ENCODE assay signal across 17 cellular contexts in the genomic region with DNA sequence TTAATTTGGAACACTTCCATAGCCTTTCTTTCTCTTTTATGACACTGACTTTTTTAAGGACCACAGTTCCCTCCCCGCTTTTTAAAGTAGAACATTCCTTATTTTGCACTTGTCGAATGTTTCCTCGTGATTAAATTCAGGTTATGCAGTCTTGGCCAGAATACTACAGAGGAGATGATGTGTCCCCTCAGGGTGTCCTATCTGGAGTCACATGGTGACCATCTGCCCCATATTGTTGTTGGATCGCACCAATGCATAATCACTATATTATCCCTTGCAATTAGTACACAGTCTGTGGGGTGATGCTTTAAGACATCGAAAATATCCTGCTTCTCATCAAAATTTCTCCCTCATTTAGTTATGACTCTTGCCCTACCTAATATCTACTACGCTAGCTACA. TPM values are rescaled to one million over a fixed set of nuclear protein-coding genes. Genes with fewer than 3 reads are reported as not detected.
DNase-seq lines count a peak whose midpoint lies in the region; ATAC-seq, FAIRE-seq and TF ChIP-seq lines count a peak whose summit lies in the region.
"Had no signal": no experiment of that assay in that cellular context is flagged by ENCODE, and none has a peak within 500 bp of the region (broad histone marks: within the 10 kb centered on the region; RNA-seq: fewer than 3 reads in every experiment).

No MANE protein-coding gene starts in this region.

- H2AFZ ChIP-seq in astrocyte (ENCODE audit: low read depth, low read length) (no peak overlapping the region), smooth muscle cell (ENCODE audit: low read depth) (no peak overlapping the region)

- H3K79me2 ChIP-seq in astrocyte (ENCODE audit: insufficient read depth, low read length) (peaks cover 92% of the 10 kb centered on the region), smooth muscle cell (ENCODE audit: low read depth) (peaks cover 98% of the 10 kb centered on the region)

- H3K36me3 ChIP-seq in astrocyte (ENCODE audit: insufficient read depth, low read length) (no peaks in the 10 kb centered on the region), gastroesophageal sphincter (no peaks in the 10 kb centered on the region), smooth muscle cell (ENCODE audit: low read depth) (peaks cover 8% of the 10 kb centered on the region), colonic mucosa (no peaks in the 10 kb centered on the region)
- H3K36me3 ChIP-seq: neutrophil had no signal

- H4K20me1 ChIP-seq in astrocyte (ENCODE audit: insufficient read depth, low read length) (peaks cover 8% of the 10 kb centered on the region), smooth muscle cell (ENCODE audit: low read depth) (peaks cover 49% of the 10 kb centered on the region)

- H3F3A ChIP-seq in smooth muscle cell (ENCODE audit: low read depth): no peaks in the 10 kb centered on the region

- TF ChIP-seq EP300 in gastroesophageal sphincter (IDR thresholded peaks at IDR 0.05): no peak

- peaks cover 16% of the 10 kb centered on the region for H3K36me3 Mint-ChIP-seq in astrocyte (ENCODE audit: low read depth, unreplicated experiment)
- no peaks in the 10 kb centered on the region for H3K36me3 Mint-ChIP-seq in activated naive CD4-positive, alpha-beta T cell treated with anti-CD3 and anti-CD28 coated beads, Interleukin-2, amount 50 U/mL, for 72 hours

- DNase-seq in HFF-Myc (ENCODE audit: extremely low read depth, low read depth): peak; percentile 24
- DNase-seq in astrocyte (ENCODE audit: low read depth): no peak
- no peak for DNase-seq in smooth muscle cell (lab: John Stamatoyannopoulos, UW; ENCODE audit: unreplicated experiment)
- no peak for DNase-seq in colonic mucosa
- no peak for DNase-seq in activated naive CD4-positive, alpha-beta T cell treated with anti-CD3 and anti-CD28 coated beads, Interleukin-2, amount 50 U/mL, for 72 hours (ENCODE audit: low spot score in 2 of 2)
- DNase-seq: dermis blood vessel endothelial cell, islet precursor cell, NCI-H2029, NCI-H510A treated with DMSO at 0.1 percent for 48 hours had no signal

- ATAC-seq in gastroesophageal sphincter (no peak), GM18511 (IDR thresholded peaks at IDR 0.05; ENCODE audit: unreplicated experiment) (no peak)
- no peak for ATAC-seq in activated naive CD4-positive, alpha-beta T cell treated with anti-CD3 and anti-CD28 coated beads, Interleukin-2, amount 50 U/mL, for 72 hours
- ATAC-seq: K562, sciatic nerve had no signal

- peak overlapping the region; percentile 73 for H3K27ac Mint-ChIP-seq in astrocyte (ENCODE audit: unreplicated experiment)
- no peak overlapping the region for H3K27ac Mint-ChIP-seq in activated naive CD4-positive, alpha-beta T cell treated with anti-CD3 and anti-CD28 coated beads, Interleukin-2, amount 50 U/mL, for 72 hours
- H3K27ac Mint-ChIP-seq: B cell; T-helper 2 cell treated with Interferon-gamma antibody and Interleukin-4, amounts not matched to agents 5 μg/mL and 100 μg/mL, for 36 hours had no signal

- H3K27me3 ChIP-seq in astrocyte (ENCODE audit: insufficient read depth, low read length) (no peaks in the 10 kb centered on the region), gastroesophageal sphincter (no peaks in the 10 kb centered on the region), smooth muscle cell (ENCODE audit: low read depth) (no peaks in the 10 kb centered on the region), colonic mucosa (no peaks in the 10 kb centered on the region)
- H3K27me3 ChIP-seq: neutrophil had no signal

- no peak for FAIRE-seq in astrocyte (lab: Jason Lieb, UNC)
- FAIRE-seq: H1, K562 had no signal

- H3K4me1 ChIP-seq in astrocyte (ENCODE audit: insufficient read depth, low read length) (peaks cover 20% of the 10 kb centered on the region), gastroesophageal sphincter (peaks cover 11 to 35% (median 19%) of the 10 kb centered on the region in 3 donors), smooth muscle cell (ENCODE audit: low read depth) (no peaks in the 10 kb centered on the region), colonic mucosa (no peaks in the 10 kb centered on the region)

- no peaks in the 10 kb centered on the region for H3K27me3 Mint-ChIP-seq in astrocyte (ENCODE audit: low read depth, unreplicated experiment)

- WGBS in gastroesophageal sphincter (ENCODE audit: low coverage in 1 of 2), 2 donors: 75 to 86% methylated on average over 5 to 6 of the region's 6 CpGs
- WGBS in smooth muscle cell (ENCODE audit: low lambda C conversion rate): 97% methylated on average over 6 of the region's 6 CpGs

- peak overlapping the region; percentile 65 for H3K4me2 ChIP-seq in astrocyte (ENCODE audit: low read length)
- peak overlapping the region; percentile 42 for H3K4me2 ChIP-seq in smooth muscle cell

- H3K4me3 Mint-ChIP-seq in astrocyte (ENCODE audit: unreplicated experiment): no peak overlapping the region
- H3K4me3 Mint-ChIP-seq: B cell; T-helper 2 cell treated with Interferon-gamma antibody and Interleukin-4, amounts not matched to agents 5 μg/mL and 100 μg/mL, for 36 hours had no signal

- TF ChIP-seq CTCF in HFF-Myc (IDR thresholded peaks at IDR 0.05; ENCODE audit: low read depth, low read length, missing control alignments) (no peak), astrocyte (IDR thresholded peaks at IDR 0.05; ENCODE audit: insufficient read depth, low read depth, low read length) (no peak), gastroesophageal sphincter (IDR thresholded peaks at IDR 0.05) (no peak), smooth muscle cell (IDR thresholded peaks at IDR 0.05; ENCODE audit: borderline replicate concordance, insufficient read depth, poor library complexity, severe bottlenecking) (no peak), colonic mucosa (IDR thresholded peaks at IDR 0.05) (no peak)

- H3K4me1 Mint-ChIP-seq in astrocyte (ENCODE audit: low read depth, unreplicated experiment): peaks cover 26% of the 10 kb centered on the region
- H3K4me1 Mint-ChIP-seq: B cell had no signal

- intact Hi-C loops in colonic mucosa (cut with DNase I): no loop called here

- no peak for TF ChIP-seq POLR2A in gastroesophageal sphincter (IDR thresholded peaks at IDR 0.05)

- no peak overlapping the region for H3K4me3 ChIP-seq in HFF-Myc (replicated peaks; ENCODE audit: low read depth, low read length)
- no peak overlapping the region for H3K4me3 ChIP-seq in astrocyte (ENCODE audit: insufficient read depth, low read depth, low read length)
- H3K4me3 ChIP-seq in gastroesophageal sphincter: no peak overlapping the region
- H3K4me3 ChIP-seq in smooth muscle cell: no peak overlapping the region
- H3K4me3 ChIP-seq in colonic mucosa: no peak overlapping the region
- H3K4me3 ChIP-seq: K562 had no signal

- peaks cover 9% of the 10 kb centered on the region for H3K9me3 Mint-ChIP-seq in astrocyte (ENCODE audit: unreplicated experiment)
- H3K9me3 Mint-ChIP-seq in activated naive CD4-positive, alpha-beta T cell treated with anti-CD3 and anti-CD28 coated beads, Interleukin-2, amount 50 U/mL, for 72 hours: peaks cover 15 to 16% of the 10 kb centered on the region in 2 donors

- H3K27ac ChIP-seq in astrocyte (ENCODE audit: low read depth, low read length): peak overlapping the region; percentile 52
- H3K27ac ChIP-seq in gastroesophageal sphincter: peak overlapping the region; percentile 50 to 66 (median 60)
- peak overlapping the region; percentile 61 for H3K27ac ChIP-seq in smooth muscle cell (ENCODE audit: low read depth)
- no peak overlapping the region for H3K27ac ChIP-seq in colonic mucosa
- H3K27ac ChIP-seq: neutrophil had no signal

- no peak overlapping the region for H3K9ac ChIP-seq in astrocyte (ENCODE audit: low read length)
- no peak overlapping the region for H3K9ac ChIP-seq in smooth muscle cell (ENCODE audit: low read depth)
- H3K9ac ChIP-seq in colonic mucosa (ENCODE audit: low read depth in 2 of 2, low read length in 2 of 2): no peak overlapping the region

- no peaks in the 10 kb centered on the region for H3K9me3 ChIP-seq in astrocyte (ENCODE audit: insufficient read depth, low read depth, low read length)
- H3K9me3 ChIP-seq in gastroesophageal sphincter: peaks cover 0 to 17% (median 2%) of the 10 kb centered on the region in 3 donors
- H3K9me3 ChIP-seq in smooth muscle cell (replicated peaks; ENCODE audit: low read depth): peaks cover 15% of the 10 kb centered on the region
- H3K9me3 ChIP-seq in colonic mucosa: no peaks in the 10 kb centered on the region
- H3K9me3 ChIP-seq: neutrophil had no signal

RNA-seq across cellular contexts. Expression of a gene that starts 27.4 kb away (rescaled TPM):
- total RNA-seq in astrocyte: 76.6 and 89.5 TPM in 2 replicates
- total RNA-seq in gastroesophageal sphincter: 100 to 1,000 TPM in 1 of 4 donors, 10 to 100 TPM in 3; 76.7 to 140 (median 90.1) TPM
- total RNA-seq in smooth muscle cell: 51.7 and 63.9 TPM in 2 replicates
- 4.0 and 10.2 TPM in 2 replicates for polyA plus RNA-seq in smooth muscle cell
- total RNA-seq in colonic mucosa: 10 to 100 TPM; 46.3 to 50.8 TPM
- 1 to 10 TPM in 1 of 2 donors, under 1 TPM in 1; 0.18 to 1.9 TPM for total RNA-seq in activated naive CD4-positive, alpha-beta T cell treated with anti-CD3 and anti-CD28 coated beads, Interleukin-2, amount 50 U/mL, for 72 hours

Comparison
In these comparisons a context has a peak if more than half of its experiments do, and no peak if none do; other contexts are left out.
1. RNA of a gene that starts 27.4 kb away (total RNA-seq): 76.7 to 140 TPM in gastroesophageal sphincter, 76.6 to 89.5 TPM in astrocyte, 51.7 to 63.9 TPM in smooth muscle cell and 46.3 to 50.8 TPM in colonic mucosa; 0.18 to 1.9 TPM in activated naive CD4-positive, alpha-beta T cell treated with anti-CD3 and anti-CD28 coated beads, Interleukin-2, amount 50 U/mL, for 72 hours; every median in the first group is over 10 times any median in the second.